In the genomic region with DNA sequence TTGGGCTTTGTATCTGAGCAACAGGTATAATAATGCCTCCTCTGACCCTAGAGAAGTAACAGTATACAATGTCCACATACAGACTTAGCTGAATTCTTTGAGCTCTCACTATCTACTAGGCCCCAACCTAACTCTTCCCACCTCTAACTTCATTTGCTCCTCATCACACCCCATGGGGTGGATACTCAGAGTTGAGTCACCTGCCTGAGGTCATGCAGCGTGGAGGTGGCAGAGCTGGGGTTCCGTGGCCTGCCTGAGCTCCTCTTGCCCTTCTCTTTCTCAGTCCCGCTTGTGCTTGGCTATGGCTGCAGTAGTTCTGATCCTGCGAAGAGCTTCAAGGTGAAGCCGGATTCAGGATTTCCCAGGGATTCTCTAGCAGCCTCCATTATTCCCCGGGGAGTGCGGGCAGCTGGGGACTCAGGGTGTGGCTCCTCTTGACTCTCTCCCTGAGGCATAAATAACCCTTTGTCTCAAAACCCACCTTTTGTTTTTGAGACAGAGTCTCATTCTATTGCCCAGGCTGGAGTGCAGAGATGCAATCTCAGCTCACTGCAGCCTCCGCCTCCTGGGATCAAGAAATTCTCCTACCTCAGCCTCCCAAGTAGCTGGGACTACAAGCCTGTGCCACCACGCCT, we compare ENCODE assay signal across 26 cellular contexts. TPM values are rescaled to one million over a fixed set of nuclear protein-coding genes. Genes with fewer than 3 reads are reported as not detected.
DNase-seq lines count a peak whose midpoint lies in the region; ATAC-seq and TF ChIP-seq lines count a peak whose summit lies in the region.
"Had no signal": no experiment of that assay in that cellular context is flagged by ENCODE, and none has a peak within 500 bp of the region (broad histone marks: within the 10 kb centered on the region; RNA-seq: fewer than 3 reads in every experiment).

No MANE protein-coding gene starts in this region.

- TF ChIP-seq CTCF in PC-3 (conservative IDR thresholded peaks at IDR 0.05; ENCODE audit: low read depth, low read length) (no peak), mucosa of descending colon (IDR thresholded peaks at IDR 0.05) (no peak), lower leg skin (IDR thresholded peaks at IDR 0.05) (no peak), coronary artery (IDR thresholded peaks at IDR 0.05) (no peak)

- ATAC-seq in PC-3 (no peak), mucosa of descending colon (peak; percentile 12), HG02798 (IDR thresholded peaks at IDR 0.05; ENCODE audit: poor library complexity, unreplicated experiment) (no peak)
- ATAC-seq: A549; CD8-positive, alpha-beta T cell; gastroesophageal sphincter had no signal

- H3F3A ChIP-seq in PC-3 (ENCODE audit: low read length, unreplicated experiment), result no peaks in the 10 kb centered on the region

- BruUV-seq in PC-3 (replicated peaks; lab: Mats Ljungman, UMichigan), result no TSS peak

- intact Hi-C loops in PC-3 (cut with micrococcal nuclease) (no loop called here), mucosa of descending colon (cut with DNase I, micrococcal nuclease) (no loop called here), lower leg skin (cut with DNase I; ENCODE audit: low total_unique reads) (no loop called here)

- no peak overlapping the region for H3K4me2 ChIP-seq in PC-3 (ENCODE audit: low read length)
- H3K4me2 ChIP-seq: A549 had no signal

- H3K36me3 ChIP-seq in PC-3 (ENCODE audit: low read depth, low read length) (no peaks in the 10 kb centered on the region), mucosa of descending colon (ENCODE audit: low read depth) (no peaks in the 10 kb centered on the region)
- H3K36me3 ChIP-seq: gastroesophageal sphincter, left ventricle myocardium inferior had no signal

- H3K27ac ChIP-seq in PC-3 (ENCODE audit: low read length) (no peak overlapping the region), coronary artery (no peak overlapping the region)
- H3K27ac ChIP-seq: A549, gastroesophageal sphincter, left ventricle myocardium inferior had no signal

- TF ChIP-seq POLR2A in lower leg skin (IDR thresholded peaks at IDR 0.05), result no peak

- H3K27me3 ChIP-seq in PC-3 (ENCODE audit: low read length), result no peaks in the 10 kb centered on the region

- H3K4me1 ChIP-seq in PC-3 (ENCODE audit: insufficient read depth, low read length) (no peaks in the 10 kb centered on the region), mucosa of descending colon (ENCODE audit: low read depth) (no peaks in the 10 kb centered on the region)
- H3K4me1 ChIP-seq: A549, gastroesophageal sphincter, left ventricle myocardium inferior had no signal

- no peaks in the 10 kb centered on the region for H3K9me3 ChIP-seq in PC-3 (ENCODE audit: low read length)
- no peaks in the 10 kb centered on the region for H3K9me3 ChIP-seq in mucosa of descending colon
- H3K9me3 ChIP-seq: A549, gastroesophageal sphincter, left ventricle myocardium inferior had no signal

- no peaks in the 10 kb centered on the region for H3K79me2 ChIP-seq in PC-3 (ENCODE audit: low read length)

- H4K20me1 ChIP-seq in PC-3 (ENCODE audit: low read length), result no peaks in the 10 kb centered on the region

- H3K4me3 ChIP-seq in PC-3 (ENCODE audit: low read length) (no peak overlapping the region), mucosa of descending colon (no peak overlapping the region), lower leg skin (ENCODE audit: low read depth, poor library complexity, severe bottlenecking) (no peak overlapping the region), coronary artery (no peak overlapping the region)
- H3K4me3 ChIP-seq: A549, gastroesophageal sphincter, left ventricle myocardium inferior had no signal

- H2AFZ ChIP-seq in PC-3 (ENCODE audit: low read length), result no peak overlapping the region

- CTCF ChIA-PET in PC-3 (lab: Charles Lee), result no interaction called here

- DNase-seq in NCI-H146 (lab: John Stamatoyannopoulos, UW) (peak; percentile 41), NCI-H146 treated with DMSO at 0.1 percent for 48 hours (lab: John Stamatoyannopoulos, UW; ENCODE audit: unreplicated experiment) (no peak), M059J (ENCODE audit: low read depth) (peak; percentile 69), PC-3 (peak; percentile 8), mucosa of descending colon (no peak), lower leg skin (ENCODE audit: low spot score in 2 of 2) (no peak), coronary artery (ENCODE audit: low spot score) (no peak)
- DNase-seq: activated CD4-positive, alpha-beta T cell treated with anti-CD3 and anti-CD28 coated beads, Interleukin-2, amount 50 U/mL, for 1 hour; activated naive CD4-positive, alpha-beta T cell treated with anti-CD3 and anti-CD28 coated beads, Interleukin-2, amount 50 U/mL, for 16 hours; amygdala; CD8-positive, alpha-beta T cell; cortex of kidney; DMS79; H9; hypothalamus; IMR-90; left ventricle myocardium inferior; NCI-H446; retina; small intestine; stimulated activated CD4-positive, alpha-beta T cell treated with anti-CD3 and anti-CD28 coated beads, Interleukin-2, amount 100 ng/mL, for 24 hours; trophoblast cell had no signal

- POLR2A ChIA-PET in PC-3 (lab: Charles Lee; ENCODE audit: unreplicated experiment), result no interaction called here

- WGBS in lower leg skin, 2 donors, result 69 to 85% methylated on average over 9 of the region's 9 CpGs

- no peaks in the 10 kb centered on the region for H3K9me2 ChIP-seq in PC-3 (replicated peaks; ENCODE audit: low read length)

- H3K9ac ChIP-seq in PC-3 (ENCODE audit: low read length), result no peak overlapping the region

RNA-seq across cellular contexts. Expression of gene ACTL8, which starts 29.9 kb away (rescaled TPM):
- 0.07 and 0.39 TPM in 2 replicates for total RNA-seq in M059J (2014; rRNA removed; shearing (Covaris generic))
- not detected in 2 replicates for total RNA-seq in PC-3 (2014; rRNA removed)
- 1 to 10 TPM in 1 of 3 donors, under 1 TPM in 1, not detected in 1; 0.35 to 1.0 TPM for total RNA-seq in mucosa of descending colon
- total RNA-seq in lower leg skin, result not detected
- total RNA-seq: CD8-positive, alpha-beta T cell; gastroesophageal sphincter; H9; left ventricle myocardium inferior; osteocyte had no signal

Comparison
In these comparisons a context has a peak if more than half of its experiments do, and no peak if none do; other contexts are left out.
1. DNase-seq: peak in NCI-H146 (single experiment), M059J (single experiment) and PC-3 (single experiment); none in NCI-H146 treated with DMSO at 0.1 percent for 48 hours (single experiment), mucosa of descending colon (0 of 3), lower leg skin (0 of 2) and coronary artery (single experiment).